Comparison of ENCODE assay signal across 22 cellular contexts in the genomic region with DNA sequence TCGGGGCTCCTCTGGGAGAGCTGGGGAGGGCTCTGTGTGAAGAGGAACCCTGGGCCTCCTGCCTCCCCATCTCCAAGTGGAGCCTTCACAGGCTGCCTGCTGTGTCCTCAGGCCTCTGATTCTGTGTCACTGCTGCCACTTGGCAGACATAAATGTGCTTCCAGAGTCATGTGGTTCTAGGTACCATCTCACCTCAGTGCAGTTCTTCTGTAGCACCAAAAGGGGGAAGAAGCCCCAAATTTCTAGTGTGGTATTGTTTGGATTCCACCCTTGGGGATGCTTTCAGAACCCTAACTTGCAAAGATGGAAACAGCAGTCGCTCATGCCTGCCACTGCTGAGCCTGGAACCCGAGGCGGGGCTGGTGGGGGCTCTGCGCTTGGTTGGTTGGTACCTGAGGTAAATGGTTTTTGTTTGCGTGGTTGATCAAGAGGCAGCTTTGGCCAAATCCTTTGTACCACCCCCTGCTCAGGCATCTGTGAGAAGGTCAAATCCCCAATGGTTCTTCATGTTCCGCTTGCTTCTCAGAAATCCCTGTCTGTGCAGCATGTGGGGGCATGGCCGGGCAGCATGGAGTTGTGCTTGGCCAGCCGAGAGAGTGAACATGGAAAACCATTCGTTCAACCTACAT. TPM values are rescaled to one million over a fixed set of nuclear protein-coding genes. Genes with fewer than 3 reads are reported as not detected.
DNase-seq lines count a peak whose midpoint lies in the region; ATAC-seq, FAIRE-seq and TF ChIP-seq lines count a peak whose summit lies in the region.
"Had no signal": no experiment of that assay in that cellular context is flagged by ENCODE, and none has a peak within 500 bp of the region (broad histone marks: within the 10 kb centered on the region; RNA-seq: fewer than 3 reads in every experiment).

No MANE protein-coding gene starts in this region.

- POLR2A ChIA-PET in activated CD4-positive, alpha-beta memory T cell treated with anti-CD3 and anti-CD28 coated beads, Interleukin-2, amount 10 ng/mL, durations not matched to agents 7 days and 5 days (lab: Charles Lee), result no interaction called here
- POLR2A ChIA-PET in activated CD4-positive, alpha-beta memory T cell treated with anti-CD3 and anti-CD28 coated beads for 36 hours (lab: Charles Lee), result no interaction called here
- POLR2A ChIA-PET in IMR-90 (lab: Charles Lee; ENCODE audit: unreplicated experiment) (no interaction called here), GM12878 (lab: Charles Lee) (no interaction called here)

- WGBS in IMR-90 (ENCODE audit: extremely low coverage in 2 of 2, insufficient read length in 1 of 2), 2 experiments, result no CpG with 5 or more reads among the region's 10 CpGs
- WGBS in GM12878 (ENCODE audit: insufficient coverage, insufficient replicate concordance, low lambda C conversion rate, missing lambda C conversion rate), result 56% methylated on average over 10 of the region's 10 CpGs
- no CpG with 5 or more reads among the region's 10 CpGs for WGBS in neuronal stem cell (ENCODE audit: extremely low coverage in 2 of 2, insufficient read length in 2 of 2, insufficient replicate concordance in 1 of 2), 2 donors

- H4K8ac ChIP-seq in IMR-90 (ENCODE audit: low read depth in 2 of 2, low read length in 2 of 2) (no peak overlapping the region), neuronal stem cell (ENCODE audit: low read depth, low read length) (no peak overlapping the region)

- H4K20me1 ChIP-seq in IMR-90 (ENCODE audit: insufficient read depth, low read length), result no peaks in the 10 kb centered on the region
- no peaks in the 10 kb centered on the region; the same call in 1 of the 2 replicates for H4K20me1 ChIP-seq in GM12878 (ENCODE audit: control insufficient read depth, insufficient read depth)

- H3K23ac ChIP-seq in IMR-90 (ENCODE audit: low read depth, low read length) (no peak overlapping the region), neuronal stem cell (ENCODE audit: low read depth, low read length, poor library complexity) (peak overlapping the region; percentile 17)

- H2AK9ac ChIP-seq in IMR-90 (replicated peaks; ENCODE audit: low read depth, low read length, poor library complexity), result peak overlapping the region; percentile 40

- H3K9ac ChIP-seq in IMR-90 (ENCODE audit: low read depth, low read length) (no peak overlapping the region), GM12878 (ENCODE audit: control insufficient read depth, insufficient read depth, low read length) (no peak overlapping the region), neuronal stem cell (ENCODE audit: low read depth, low read length, poor library complexity) (no peak overlapping the region)

- no peak overlapping the region for H3K4me2 ChIP-seq in IMR-90 (ENCODE audit: low read depth, low read length)
- 0 out of 2 replicates have a peak overlapping the region, but pooled peaks have one; percentile 28 for H3K4me2 ChIP-seq in GM12878 (ENCODE audit: control insufficient read depth, insufficient read depth)
- H3K4me2 ChIP-seq in neuronal stem cell (ENCODE audit: insufficient read depth, low read length, poor library complexity, severe bottlenecking), result no peak overlapping the region

- no peak overlapping the region for H3K27ac Mint-ChIP-seq in activated CD4-positive, alpha-beta memory T cell treated with anti-CD3 and anti-CD28 coated beads, Interleukin-2, amount 10 ng/mL, durations not matched to agents 7 days and 5 days
- H3K27ac Mint-ChIP-seq in activated CD4-positive, alpha-beta memory T cell treated with anti-CD3 and anti-CD28 coated beads for 36 hours, result no peak overlapping the region
- H3K27ac Mint-ChIP-seq in activated naive CD4-positive, alpha-beta T cell treated with anti-CD3 and anti-CD28 coated beads, Interleukin-2, amount 10 ng/mL, durations not matched to agents 7 days and 5 days, result no peak overlapping the region
- H3K27ac Mint-ChIP-seq: dendritic cell treated with granulocyte-macrophage colony-stimulating factor and Interleukin-4, amounts not matched to agents 40 ng/mL and 50 ng/mL, for 4 days had no signal

- H3K79me1 ChIP-seq in IMR-90 (ENCODE audit: low read depth in 1 of 2, low read length in 2 of 2), result no peaks in the 10 kb centered on the region
- no peaks in the 10 kb centered on the region for H3K79me1 ChIP-seq in neuronal stem cell (ENCODE audit: low read depth, low read length)

- H3K14ac ChIP-seq in IMR-90 (replicated peaks; ENCODE audit: low read depth, low read length), result no peak overlapping the region
- no peak overlapping the region for H3K14ac ChIP-seq in neuronal stem cell (ENCODE audit: low read length)

- H3K18ac ChIP-seq in IMR-90 (ENCODE audit: low read depth, low read length) (no peak overlapping the region), neuronal stem cell (ENCODE audit: low read length) (no peak overlapping the region)

- dilution Hi-C loops in IMR-90 (cut with HindIII; ENCODE audit: low sequenced_read_pairs, unreplicated experiment), result no loop called here

- H3K9me1 ChIP-seq in IMR-90 (ENCODE audit: insufficient read depth, low read length), result no peaks in the 10 kb centered on the region; the same call in 1 of the 2 replicates

- no peak overlapping the region for H2BK5ac ChIP-seq in IMR-90 (ENCODE audit: low read depth, low read length, poor library complexity, severe bottlenecking)
- H2BK5ac ChIP-seq in neuronal stem cell (ENCODE audit: low read length), result no peak overlapping the region

- BruUV-seq in IMR-90 (replicated peaks; lab: Mats Ljungman, UMichigan) (no TSS peak), GM12878 (replicated peaks; lab: Mats Ljungman, UMichigan) (no TSS peak)

- no peak overlapping the region for H3K56ac ChIP-seq in IMR-90 (ENCODE audit: extremely low read depth, insufficient read depth, low read length)

- peak; percentile 14 for DNase-seq in activated CD4-positive, alpha-beta memory T cell treated with anti-CD3 and anti-CD28 coated beads, Interleukin-2, amount 10 ng/mL, durations not matched to agents 7 days and 5 days
- no peak for DNase-seq in activated CD4-positive, alpha-beta memory T cell treated with anti-CD3 and anti-CD28 coated beads for 36 hours
- no peak for DNase-seq in IMR-90
- DNase-seq in GM12878 (ENCODE audit: low read depth, low spot score), result no peak
- no peak for DNase-seq in neuronal stem cell (ENCODE audit: low spot score)
- DNase-seq in activated naive CD4-positive, alpha-beta T cell treated with anti-CD3 and anti-CD28 coated beads, Interleukin-2, amount 10 ng/mL, durations not matched to agents 7 days and 5 days, result no peak
- no peak for DNase-seq in NCI-H69 (lab: John Stamatoyannopoulos, UW)
- DNase-seq in stimulated activated CD4-positive, alpha-beta T cell treated with anti-CD3 and anti-CD28 coated beads, Interleukin-4, amount 100 ng/mL, for 1 hour, result no peak
- DNase-seq: 8988T; activated CD4-positive, CD25-positive, alpha-beta regulatory T cell treated with anti-CD3 and anti-CD28 coated beads, Interleukin-2, amount 50 U/mL, for 72 hours; activated naive CD4-positive, alpha-beta T cell treated with anti-CD3 and anti-CD28 coated beads, Interleukin-2, amount 50 U/mL, for 16 hours; NCI-H2081 treated with DMSO at 0.1 percent for 48 hours; NCI-H510A treated with DMSO at 0.1 percent for 48 hours; RPMI8226; stimulated activated CD4-positive, alpha-beta T cell treated with anti-CD3 and anti-CD28 coated beads, Interleukin-15, amount 100 ng/mL, for 24 hours; T-helper 1 cell had no signal

- H2BK120ac ChIP-seq in IMR-90 (ENCODE audit: low read depth, low read length) (no peak overlapping the region), neuronal stem cell (ENCODE audit: low read depth, low read length) (no peak overlapping the region)

- RAD21 ChIA-PET in GM12878 (lab: Charles Lee; ENCODE audit: unreplicated experiment), result no interaction called here

- TF ChIP-seq RAD21 in IMR-90 (IDR thresholded peaks at IDR 0.05; ENCODE audit: low read length) (no peak), GM12878 (IDR thresholded peaks at IDR 0.05; ENCODE audit: insufficient read depth, low read depth, low read length) (0 out of 2 replicates have a peak, but pooled peaks have one; percentile 4)

- no peak for TF ChIP-seq CTCF in IMR-90 (conservative IDR thresholded peaks at IDR 0.05; ENCODE audit: low read depth, low read length)
- no peak for TF ChIP-seq CTCF in GM12878 (IDR thresholded peaks at IDR 0.05 in 2 of 3, conservative IDR thresholded peaks at IDR 0.05 in 1 of 3; ENCODE audit: control insufficient read depth in 2 of 3, extremely low read depth in 1 of 3, insufficient read depth in 1 of 3, low read depth in 3 of 3, low read length in 3 of 3)

- no peak for TF ChIP-seq EP300 in GM12878 (IDR thresholded peaks at IDR 0.05; ENCODE audit: borderline replicate concordance in 1 of 2, control insufficient read depth in 1 of 2, low read depth in 2 of 2, low read length in 2 of 2)

- H2BK20ac ChIP-seq in IMR-90 (ENCODE audit: low read depth, low read length), result no peak overlapping the region

- H3K27me3 Mint-ChIP-seq in activated CD4-positive, alpha-beta memory T cell treated with anti-CD3 and anti-CD28 coated beads, Interleukin-2, amount 10 ng/mL, durations not matched to agents 7 days and 5 days, result no peaks in the 10 kb centered on the region
- no peaks in the 10 kb centered on the region for H3K27me3 Mint-ChIP-seq in activated CD4-positive, alpha-beta memory T cell treated with anti-CD3 and anti-CD28 coated beads for 36 hours
- no peaks in the 10 kb centered on the region for H3K27me3 Mint-ChIP-seq in activated naive CD4-positive, alpha-beta T cell treated with anti-CD3 and anti-CD28 coated beads, Interleukin-2, amount 10 ng/mL, durations not matched to agents 7 days and 5 days
- H3K27me3 Mint-ChIP-seq: dendritic cell treated with granulocyte-macrophage colony-stimulating factor and Interleukin-4, amounts not matched to agents 40 ng/mL and 50 ng/mL, for 4 days had no signal

- H4K91ac ChIP-seq in IMR-90 (ENCODE audit: insufficient read depth, low read depth, low read length), result no peak overlapping the region
- H4K91ac ChIP-seq in neuronal stem cell (ENCODE audit: low read depth, low read length, poor library complexity), result no peak overlapping the region

- H3K4me1 ChIP-seq in IMR-90 (ENCODE audit: control insufficient read depth, insufficient read depth, low read length) (no peaks in the 10 kb centered on the region), GM12878 (ENCODE audit: control insufficient read depth, insufficient read depth, low read length) (peaks cover 8% of the 10 kb centered on the region; the same call in 1 of the 2 replicates), neuronal stem cell (ENCODE audit: control insufficient read depth in 2 of 2, insufficient read depth in 1 of 2, low read depth in 1 of 2, low read length in 2 of 2) (peaks cover 0 to 6% of the 10 kb centered on the region in 2 donors)
- H3K4me1 ChIP-seq: HAP-1, prostate gland, suprapubic skin had no signal

- H3K27ac ChIP-seq in IMR-90 (ENCODE audit: insufficient read depth, low read length) (no peak overlapping the region), GM12878 (ENCODE audit: control insufficient read depth, insufficient read depth) (no peak overlapping the region), neuronal stem cell (replicated peaks; ENCODE audit: low read length) (no peak overlapping the region)
- H3K27ac ChIP-seq: prostate gland, suprapubic skin had no signal

- no peak overlapping the region for H3K4me3 ChIP-seq in IMR-90 (ENCODE audit: insufficient read depth, low read depth, low read length)
- no peak overlapping the region for H3K4me3 ChIP-seq in GM12878
- no peak overlapping the region for H3K4me3 ChIP-seq in neuronal stem cell (ENCODE audit: low read length in 2 of 2)
- H3K4me3 ChIP-seq: HAP-1, prostate gland, suprapubic skin had no signal

- H3K27me3 ChIP-seq in IMR-90 (ENCODE audit: control insufficient read depth, insufficient read depth, low read length) (no peaks in the 10 kb centered on the region), GM12878 (replicated peaks in 1 of 2; ENCODE audit: control insufficient read depth in 2 of 2, insufficient read depth in 2 of 2, low read length in 1 of 2) (no peaks in the 10 kb centered on the region), neuronal stem cell (ENCODE audit: control insufficient read depth in 3 of 3, insufficient read depth in 3 of 3, low read depth in 1 of 3, low read length in 3 of 3) (no peaks in the 10 kb centered on the region)
- H3K27me3 ChIP-seq: suprapubic skin had no signal

- peaks cover 69% of the 10 kb centered on the region for H3K36me3 Mint-ChIP-seq in activated CD4-positive, alpha-beta memory T cell treated with anti-CD3 and anti-CD28 coated beads, Interleukin-2, amount 10 ng/mL, durations not matched to agents 7 days and 5 days (ENCODE audit: low read depth)
- H3K36me3 Mint-ChIP-seq in activated CD4-positive, alpha-beta memory T cell treated with anti-CD3 and anti-CD28 coated beads for 36 hours, result peaks cover 20% of the 10 kb centered on the region
- peaks cover 65% of the 10 kb centered on the region for H3K36me3 Mint-ChIP-seq in activated naive CD4-positive, alpha-beta T cell treated with anti-CD3 and anti-CD28 coated beads, Interleukin-2, amount 10 ng/mL, durations not matched to agents 7 days and 5 days

- peaks cover 14% of the 10 kb centered on the region for H3K36me3 ChIP-seq in IMR-90 (ENCODE audit: control insufficient read depth, insufficient read depth, low read length)
- peaks cover 31 to 32% of the 10 kb centered on the region in 2 experiments for H3K36me3 ChIP-seq in GM12878 (ENCODE audit: control insufficient read depth in 2 of 2, insufficient read depth in 2 of 2, low read length in 1 of 2)
- peaks cover 16 to 63% of the 10 kb centered on the region in 2 donors for H3K36me3 ChIP-seq in neuronal stem cell (replicated peaks in 1 of 2; ENCODE audit: control insufficient read depth in 2 of 2, insufficient read depth in 2 of 2, low read length in 2 of 2)

- H2AK5ac ChIP-seq in IMR-90 (ENCODE audit: low read depth, low read length) (no peak overlapping the region), neuronal stem cell (ENCODE audit: low read depth, low read length) (no peak overlapping the region)

- no peak for FAIRE-seq in GM12878 (lab: Jason Lieb, UNC)
- FAIRE-seq: endometrium had no signal

- H3K9me3 ChIP-seq in IMR-90 (ENCODE audit: control insufficient read depth, insufficient read depth, low read length) (no peaks in the 10 kb centered on the region), GM12878 (replicated peaks; ENCODE audit: control insufficient read depth, insufficient read depth, low read length) (no peaks in the 10 kb centered on the region), neuronal stem cell (replicated peaks in 1 of 2; ENCODE audit: control insufficient read depth in 2 of 2, insufficient read depth in 1 of 2, low read depth in 1 of 2, low read length in 2 of 2) (no peaks in the 10 kb centered on the region)
- H3K9me3 ChIP-seq: HAP-1, prostate gland, suprapubic skin had no signal

- H2AFZ ChIP-seq in IMR-90 (replicated peaks; ENCODE audit: low read length, poor library complexity) (no peak overlapping the region), GM12878 (ENCODE audit: control insufficient read depth, low read depth, low read length) (no peak overlapping the region), neuronal stem cell (ENCODE audit: low read length) (no peak overlapping the region)

- intact Hi-C loops in activated CD4-positive, alpha-beta memory T cell treated with anti-CD3 and anti-CD28 coated beads for 36 hours (cut with micrococcal nuclease), result no loop called here
- intact Hi-C loops in IMR-90 (cut with micrococcal nuclease) (no loop called here), GM12878 (cut with micrococcal nuclease; ENCODE audit: unreplicated experiment) (loop anchor here (10.0 kb wide), 1 partner anchor 484 kb away; no protein-coding TSS in a partner anchor)

- ATAC-seq in IMR-90 (ENCODE audit: low read depth) (no peak), GM12878 (peak; percentile 40; the same call in 2 of the 3 replicates)

- TF ChIP-seq POLR2A in IMR-90 (IDR thresholded peaks at IDR 0.05; ENCODE audit: low read depth, low read length) (no peak), GM12878 (IDR thresholded peaks at IDR 0.05; ENCODE audit: low read depth, low read length) (no peak)

- no peak overlapping the region for H3K4me3 Mint-ChIP-seq in activated CD4-positive, alpha-beta memory T cell treated with anti-CD3 and anti-CD28 coated beads, Interleukin-2, amount 10 ng/mL, durations not matched to agents 7 days and 5 days
- no peak overlapping the region for H3K4me3 Mint-ChIP-seq in activated CD4-positive, alpha-beta memory T cell treated with anti-CD3 and anti-CD28 coated beads for 36 hours
- no peak overlapping the region for H3K4me3 Mint-ChIP-seq in activated naive CD4-positive, alpha-beta T cell treated with anti-CD3 and anti-CD28 coated beads, Interleukin-2, amount 10 ng/mL, durations not matched to agents 7 days and 5 days
- H3K4me3 Mint-ChIP-seq: dendritic cell treated with granulocyte-macrophage colony-stimulating factor and Interleukin-4, amounts not matched to agents 40 ng/mL and 50 ng/mL, for 4 days; neural crest cell had no signal

- in situ Hi-C loops in IMR-90 (cut with MboI; ENCODE audit: low sequenced_read_pairs) (no loop called here), GM12878 (cut with MboI) (no loop called here)

- no peak overlapping the region for H2BK12ac ChIP-seq in neuronal stem cell (ENCODE audit: low read length)

- no peaks in the 10 kb centered on the region for H3K9me3 Mint-ChIP-seq in activated CD4-positive, alpha-beta memory T cell treated with anti-CD3 and anti-CD28 coated beads, Interleukin-2, amount 10 ng/mL, durations not matched to agents 7 days and 5 days
- H3K9me3 Mint-ChIP-seq in activated CD4-positive, alpha-beta memory T cell treated with anti-CD3 and anti-CD28 coated beads for 36 hours, result no peaks in the 10 kb centered on the region
- H3K9me3 Mint-ChIP-seq in activated naive CD4-positive, alpha-beta T cell treated with anti-CD3 and anti-CD28 coated beads, Interleukin-2, amount 10 ng/mL, durations not matched to agents 7 days and 5 days, result no peaks in the 10 kb centered on the region
- H3K9me3 Mint-ChIP-seq: dendritic cell treated with granulocyte-macrophage colony-stimulating factor and Interleukin-4, amounts not matched to agents 40 ng/mL and 50 ng/mL, for 4 days; neural crest cell had no signal

- SMC1A ChIA-PET in GM12878 (lab: Charles Lee; ENCODE audit: uncharacterized antibody, unreplicated experiment), result interaction anchor here (1.4 kb wide), 1 partner anchor 168 kb away, joined by 3 read pairs; no protein-coding TSS in a partner anchor

- no peaks in the 10 kb centered on the region for H3K79me2 ChIP-seq in GM12878 (ENCODE audit: control insufficient read depth, insufficient read depth, low read length)

- H3K4ac ChIP-seq in IMR-90 (ENCODE audit: low read depth, low read length) (no peak overlapping the region), neuronal stem cell (ENCODE audit: low read length) (no peak overlapping the region)

- H4K5ac ChIP-seq in IMR-90 (ENCODE audit: low read depth, low read length), result no peak overlapping the region

- no peaks in the 10 kb centered on the region for H3K4me1 Mint-ChIP-seq in activated CD4-positive, alpha-beta memory T cell treated with anti-CD3 and anti-CD28 coated beads, Interleukin-2, amount 10 ng/mL, durations not matched to agents 7 days and 5 days
- no peaks in the 10 kb centered on the region for H3K4me1 Mint-ChIP-seq in activated CD4-positive, alpha-beta memory T cell treated with anti-CD3 and anti-CD28 coated beads for 36 hours (ENCODE audit: low read depth)
- no peaks in the 10 kb centered on the region for H3K4me1 Mint-ChIP-seq in activated naive CD4-positive, alpha-beta T cell treated with anti-CD3 and anti-CD28 coated beads, Interleukin-2, amount 10 ng/mL, durations not matched to agents 7 days and 5 days
- H3K4me1 Mint-ChIP-seq: neural crest cell had no signal

- H2BK15ac ChIP-seq in IMR-90 (ENCODE audit: low read depth, low read length) (no peak overlapping the region), neuronal stem cell (ENCODE audit: low read length) (no peak overlapping the region)

- CTCF ChIA-PET in activated CD4-positive, alpha-beta memory T cell treated with anti-CD3 and anti-CD28 coated beads, Interleukin-2, amount 10 ng/mL, durations not matched to agents 7 days and 5 days (lab: Charles Lee), result interaction anchor here (0.6 kb wide), 1 partner anchor 256 kb away, joined by 3 read pairs; no protein-coding TSS in a partner anchor
- CTCF ChIA-PET in activated CD4-positive, alpha-beta memory T cell treated with anti-CD3 and anti-CD28 coated beads for 36 hours (lab: Charles Lee), result interaction anchor here (4.1 kb wide), 1 partner anchor 12 kb away, joined by 24 read pairs; no protein-coding TSS in a partner anchor
- CTCF ChIA-PET in IMR-90 (lab: Yijun Ruan, JAX) (no interaction called here), GM12878 (lab: Yijun Ruan, JAX) (interaction anchor here (0.9 to 1.4 kb wide), 2 partner anchors 10 to 12 kb away, joined by 3 read pairs; no protein-coding TSS in a partner anchor)
- CTCF ChIA-PET in activated naive CD4-positive, alpha-beta T cell treated with anti-CD3 and anti-CD28 coated beads, Interleukin-2, amount 10 ng/mL, durations not matched to agents 7 days and 5 days (lab: Charles Lee), result interaction anchor here (1.1 to 1.5 kb wide), 3 partner anchors 12 to 256 kb away, joined by 3 to 4 read pairs (median 4); no protein-coding TSS in a partner anchor

RNA-seq across cellular contexts. Expression of gene COA5, which starts 27.5 kb away (rescaled TPM):
- total RNA-seq in activated CD4-positive, alpha-beta memory T cell treated with anti-CD3 and anti-CD28 coated beads, Interleukin-2, amount 10 ng/mL, durations not matched to agents 7 days and 5 days, result 10 to 100 TPM; 26.3 TPM
- total RNA-seq in activated CD4-positive, alpha-beta memory T cell treated with anti-CD3 and anti-CD28 coated beads for 36 hours, result 10 to 100 TPM; 26.7 to 28.5 TPM
- 8.4 and 16.4 TPM in 2 replicates for total RNA-seq in IMR-90 (2012; rRNA removed)
- polyA plus RNA-seq in IMR-90 (2012; rRNA removed), result 10.1 and 14.2 TPM in 2 replicates
- polyA plus RNA-seq in IMR-90 (2012; cell fraction: cytosol; rRNA removed), result 7.7 and 10.4 TPM in 2 replicates
- 3.6 and 26.9 TPM in 2 replicates for polyA plus RNA-seq in IMR-90 (2012; cell fraction: nucleus; rRNA removed; ENCODE audit: low replicate concordance)
- total RNA-seq in GM12878 (2013; cell fraction: nucleolus; rRNA removed), result 37.3 and 39.2 TPM in 2 replicates
- total RNA-seq in GM12878 (2014; rRNA removed), result 35.5 and 41.7 TPM in 2 replicates
- total RNA-seq in GM12878 (2014; rRNA removed; fragmentation: Illumina TruSeq; extraction: Trizol), result 22.9 and 24.0 TPM in 2 replicates
- total RNA-seq in GM12878 (2021), result 26.9 and 29.7 TPM in 2 replicates
- polyA plus RNA-seq in GM12878 (2011; ENCODE audit: low read depth), result 12.5 TPM
- polyA plus RNA-seq in GM12878 (2011; rRNA removed), result 49.9 and 90.9 TPM in 2 replicates
- polyA plus RNA-seq in GM12878 (2011; cell fraction: cytosol; rRNA removed), result 20.4 and 23.6 TPM in 2 replicates
- polyA plus RNA-seq in GM12878 (2011; cell fraction: nucleus; rRNA removed), result 29.8 and 34.9 TPM in 2 replicates
- 37.0 and 43.2 TPM in 2 replicates for polyA plus RNA-seq in GM12878 (2012)
- 20.7 and 21.4 TPM in 2 replicates for polyA plus RNA-seq in GM12878 (2014; fragmentation: Illumina TruSeq; extraction: Trizol)
- polyA plus RNA-seq in GM12878 (2014; fragmentation: Nextera tagmentation; extraction: Ambion mirVana), result 10 to 100 TPM; 21.4 to 40.3 TPM
- polyA plus RNA-seq in GM12878 (2014; rRNA removed), result 42.8 and 49.3 TPM in 2 replicates
- 10 to 100 TPM; 58.8 to 63.3 TPM for polyA plus RNA-seq in GM12878 (2016; fragmentation: Nextera tagmentation; extraction: Ambion mirVana)
- polyA minus RNA-seq in GM12878 (2011; rRNA and poly(A)+ RNA removed), result 5.3 and 7.0 TPM in 2 replicates
- 4.8 and 6.5 TPM in 2 replicates for polyA minus RNA-seq in GM12878 (2011; cell fraction: cytosol; rRNA and poly(A)+ RNA removed)
- polyA minus RNA-seq in GM12878 (2011; cell fraction: nucleus; rRNA and poly(A)+ RNA removed), result 12.6 and 22.5 TPM in 2 replicates
- polyA plus RNA-seq in neuronal stem cell (2013, experiment 1 of 2), result 53.3 TPM
- 51.1 TPM for polyA plus RNA-seq in neuronal stem cell (2013, experiment 2 of 2)

RNA-seq across cellular contexts. Expression of gene UNC50, which starts 27.6 kb away (rescaled TPM):
- 10 to 100 TPM; 32.7 to 32.8 TPM for total RNA-seq in activated CD4-positive, alpha-beta memory T cell treated with anti-CD3 and anti-CD28 coated beads, Interleukin-2, amount 10 ng/mL, durations not matched to agents 7 days and 5 days
- total RNA-seq in activated CD4-positive, alpha-beta memory T cell treated with anti-CD3 and anti-CD28 coated beads for 36 hours, result 10 to 100 TPM; 33.4 to 36.2 TPM
- 18.3 and 40.3 TPM in 2 replicates for total RNA-seq in IMR-90 (2012; rRNA removed)
- polyA plus RNA-seq in IMR-90 (2012; rRNA removed), result 29.5 and 34.1 TPM in 2 replicates
- polyA plus RNA-seq in IMR-90 (2012; cell fraction: cytosol; rRNA removed), result 12.0 and 13.8 TPM in 2 replicates
- 12.8 and 48.5 TPM in 2 replicates for polyA plus RNA-seq in IMR-90 (2012; cell fraction: nucleus; rRNA removed; ENCODE audit: low replicate concordance)
- total RNA-seq in GM12878 (2013; cell fraction: nucleolus; rRNA removed), result 58.0 and 61.0 TPM in 2 replicates
- 34.6 and 34.8 TPM in 2 replicates for total RNA-seq in GM12878 (2014; rRNA removed)
- total RNA-seq in GM12878 (2014; rRNA removed; fragmentation: Illumina TruSeq; extraction: Trizol), result 27.9 and 28.0 TPM in 2 replicates
- 25.5 and 25.8 TPM in 2 replicates for total RNA-seq in GM12878 (2021)
- polyA plus RNA-seq in GM12878 (2011; ENCODE audit: low read depth), result 15.3 TPM
- polyA plus RNA-seq in GM12878 (2011; rRNA removed), result 60.3 and 77.1 TPM in 2 replicates
- 22.9 and 32.3 TPM in 2 replicates for polyA plus RNA-seq in GM12878 (2011; cell fraction: cytosol; rRNA removed)
- polyA plus RNA-seq in GM12878 (2011; cell fraction: nucleus; rRNA removed), result 38.9 and 45.6 TPM in 2 replicates
- 23.9 and 26.4 TPM in 2 replicates for polyA plus RNA-seq in GM12878 (2012)
- polyA plus RNA-seq in GM12878 (2014; fragmentation: Illumina TruSeq; extraction: Trizol), result 34.8 and 42.4 TPM in 2 replicates
- 10 to 100 TPM; 40.8 to 59.5 TPM for polyA plus RNA-seq in GM12878 (2014; fragmentation: Nextera tagmentation; extraction: Ambion mirVana)
- 33.1 TPM in 2 replicates for polyA plus RNA-seq in GM12878 (2014; rRNA removed)
- 10 to 100 TPM; 68.1 to 76.3 TPM for polyA plus RNA-seq in GM12878 (2016; fragmentation: Nextera tagmentation; extraction: Ambion mirVana)
- 13.5 and 14.5 TPM in 2 replicates for polyA minus RNA-seq in GM12878 (2011; rRNA and poly(A)+ RNA removed)
- polyA minus RNA-seq in GM12878 (2011; cell fraction: cytosol; rRNA and poly(A)+ RNA removed), result 4.0 and 7.1 TPM in 2 replicates
- polyA minus RNA-seq in GM12878 (2011; cell fraction: nucleus; rRNA and poly(A)+ RNA removed), result 16.3 and 22.8 TPM in 2 replicates
- 59.4 TPM for polyA plus RNA-seq in neuronal stem cell (2013, experiment 1 of 2)
- polyA plus RNA-seq in neuronal stem cell (2013, experiment 2 of 2), result 59.6 TPM
